In the genomic region with DNA sequence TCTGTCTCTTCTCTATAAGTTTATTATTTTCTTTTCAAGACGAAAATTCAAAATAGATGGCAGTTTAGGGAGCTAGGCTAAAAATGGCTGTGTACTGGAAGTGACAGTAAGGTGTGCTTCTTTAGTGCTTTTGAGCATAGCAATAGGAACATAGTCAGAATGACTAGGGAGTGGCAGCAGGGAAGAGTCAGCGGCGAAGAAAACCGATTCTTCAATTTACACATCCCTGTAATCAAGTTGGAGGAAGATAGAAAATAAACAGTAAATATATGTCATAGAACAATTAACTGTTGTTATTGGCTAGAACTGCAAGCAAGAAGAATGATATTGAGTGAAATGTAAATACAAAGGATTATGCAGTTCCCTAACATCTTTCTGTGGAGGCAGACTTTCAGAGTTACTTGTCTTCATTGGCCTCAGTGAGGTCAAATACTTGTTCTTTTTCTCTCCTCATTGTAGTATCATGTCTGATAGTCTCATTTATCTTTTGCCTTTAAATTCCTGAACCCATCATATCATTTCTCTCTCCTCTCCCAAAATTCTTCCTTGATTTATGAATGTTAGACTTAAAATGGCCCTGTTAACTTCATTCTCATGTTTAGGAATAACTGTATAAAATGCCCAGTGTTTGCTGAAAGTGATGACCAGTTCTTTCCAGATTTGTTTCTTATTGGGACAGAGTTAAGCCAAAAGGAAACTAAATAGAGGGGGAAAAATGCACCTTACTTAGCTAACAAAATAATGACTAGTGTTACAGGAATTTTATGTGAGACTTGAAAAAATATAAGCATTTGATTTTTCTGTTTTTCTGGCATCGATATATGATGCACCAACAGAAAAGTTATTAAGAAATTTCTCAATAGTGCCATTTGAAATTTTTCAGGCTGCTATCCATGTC, we compare ENCODE assay signal across 22 cellular contexts.
DNase-seq lines count a peak whose midpoint lies in the region; TF ChIP-seq lines count a peak whose summit lies in the region.
"Had no signal": no experiment of that assay in that cellular context is flagged by ENCODE, and none has a peak within 500 bp of the region (broad histone marks: within the 10 kb centered on the region; RNA-seq: fewer than 3 reads in every experiment).

No MANE protein-coding gene starts in this region.

- H3K27ac ChIP-seq in HEK293 (ENCODE audit: extremely low read depth, low read depth, low read length) = no peak overlapping the region
- H3K27ac ChIP-seq in ascending aorta = peak overlapping the region; percentile 39 to 47
- H3K27ac ChIP-seq in neural progenitor cell = no peak overlapping the region
- H3K27ac ChIP-seq: 22Rv1, psoas muscle had no signal

- no peaks in the 10 kb centered on the region for H4K20me1 ChIP-seq in neural progenitor cell (ENCODE audit: low read depth)

- peak overlapping the region; percentile 31 for H3K4me2 ChIP-seq in neural progenitor cell

- H3K4me1 ChIP-seq in HEK293 (ENCODE audit: control insufficient read depth, insufficient read depth, low read length) (peaks cover 15% of the 10 kb centered on the region; the same call in 1 of the 2 replicates), ascending aorta (peaks cover 0 to 18% of the 10 kb centered on the region in 2 donors), neural progenitor cell (peaks cover 16% of the 10 kb centered on the region)
- H3K4me1 ChIP-seq: psoas muscle had no signal

- H3K9me3 Mint-ChIP-seq in neural progenitor cell = peaks cover 6% of the 10 kb centered on the region
- H3K9me3 Mint-ChIP-seq in CD14-positive monocyte = peaks cover 0 to 13% (median 11%) of the 10 kb centered on the region in 7 donors
- H3K9me3 Mint-ChIP-seq in activated naive CD8-positive, alpha-beta T cell treated with anti-CD3 and anti-CD28 coated beads for 36 hours = peaks cover 5% of the 10 kb centered on the region

- CTCF ChIA-PET in HEK293 (lab: Yijun Ruan, JAX) = interaction anchor here (0.5 to 0.8 kb wide), 3 partner anchors 88 to 498 kb away, joined by 3 to 5 read pairs (median 5); no protein-coding TSS in a partner anchor

- H3K27ac Mint-ChIP-seq in neural progenitor cell = no peak overlapping the region
- no peak overlapping the region for H3K27ac Mint-ChIP-seq in CD14-positive monocyte
- no peak overlapping the region for H3K27ac Mint-ChIP-seq in activated naive CD8-positive, alpha-beta T cell treated with anti-CD3 and anti-CD28 coated beads for 36 hours
- H3K27ac Mint-ChIP-seq: activated naive CD8-positive, alpha-beta T cell treated with anti-CD3 and anti-CD28 coated beads, Interleukin-2, amount 50 U/mL, for 24 hours; stimulated activated memory B cell treated with anti-CD40 and anti-IgM and Interleukin-4, amounts not matched to agents 10 μg/mL and 1 μg/mL and 100 μg/mL, for 72 hours had no signal

- H3K36me3 Mint-ChIP-seq in neural progenitor cell (peaks cover 5% of the 10 kb centered on the region), CD14-positive monocyte (no peaks in the 10 kb centered on the region)
- peaks cover 8% of the 10 kb centered on the region for H3K36me3 Mint-ChIP-seq in activated naive CD8-positive, alpha-beta T cell treated with anti-CD3 and anti-CD28 coated beads for 36 hours

- peaks cover 3% of the 10 kb centered on the region for H3K27me3 Mint-ChIP-seq in neural progenitor cell (ENCODE audit: insufficient read depth, low read depth)
- H3K27me3 Mint-ChIP-seq in CD14-positive monocyte (ENCODE audit: low read depth in 3 of 3) = no peaks in the 10 kb centered on the region
- H3K27me3 Mint-ChIP-seq in activated naive CD8-positive, alpha-beta T cell treated with anti-CD3 and anti-CD28 coated beads for 36 hours = no peaks in the 10 kb centered on the region
- H3K27me3 Mint-ChIP-seq: activated naive CD8-positive, alpha-beta T cell treated with anti-CD3 and anti-CD28 coated beads, Interleukin-2, amount 50 U/mL, for 24 hours; stimulated activated memory B cell treated with anti-CD40 and anti-IgM and Interleukin-4, amounts not matched to agents 10 μg/mL and 1 μg/mL and 100 μg/mL, for 72 hours had no signal

- H2AFZ ChIP-seq in neural progenitor cell (replicated peaks) = no peak overlapping the region

- DNase-seq in DMS 273 (lab: John Stamatoyannopoulos, UW; ENCODE audit: unreplicated experiment) = peak; percentile 5
- DNase-seq in DMS 273 treated with DMSO at 0.1 percent for 48 hours (lab: John Stamatoyannopoulos, UW) = no peak
- no peak for DNase-seq in ascending aorta (ENCODE audit: low spot score in 2 of 2)
- DNase-seq in neural progenitor cell (ENCODE audit: low spot score) = no peak
- DNase-seq in NCI-H345 treated with DMSO at 0.1 percent for 48 hours (lab: John Stamatoyannopoulos, UW; ENCODE audit: unreplicated experiment) = no peak
- no peak for DNase-seq in CD14-positive monocyte (ENCODE audit: low spot score)
- DNase-seq in activated naive CD8-positive, alpha-beta T cell treated with anti-CD3 and anti-CD28 coated beads for 36 hours = no peak
- DNase-seq: activated naive CD8-positive, alpha-beta T cell treated with anti-CD3 and anti-CD28 coated beads, Interleukin-2, amount 50 U/mL, for 24 hours; caudate nucleus; DND-41; effector CD8-positive, alpha-beta T cell; H7; islet precursor cell; Kasumi-1; NCI-H2081; psoas muscle; stimulated activated CD4-positive, alpha-beta T cell treated with anti-CD3 and anti-CD28 coated beads, Interleukin-12 subunit alpha, Interleukin-12 subunit beta, amount 100 ng/mL, for 4 hours; tibial artery had no signal

- H3F3A ChIP-seq in neural progenitor cell (ENCODE audit: low read depth) = peaks cover 6% of the 10 kb centered on the region

- H3K9ac ChIP-seq in neural progenitor cell = no peak overlapping the region

- no peak overlapping the region for H3K4me3 ChIP-seq in HEK293 (ENCODE audit: low read depth, low read length)
- H3K4me3 ChIP-seq in ascending aorta = no peak overlapping the region
- no peak overlapping the region for H3K4me3 ChIP-seq in neural progenitor cell
- H3K4me3 ChIP-seq: lung, psoas muscle, tibial artery had no signal

- H3K9me3 ChIP-seq in HEK293 (ENCODE audit: control insufficient read depth, insufficient read depth, low read depth, low read length) (no peaks in the 10 kb centered on the region), ascending aorta (peaks cover 0 to 7% of the 10 kb centered on the region in 2 donors), neural progenitor cell (ENCODE audit: low read depth) (no peaks in the 10 kb centered on the region)

- TF ChIP-seq CTCF in HEK293 (tag by site-specific recombination; IDR thresholded peaks at IDR 0.05) = no peak
- no peak for TF ChIP-seq CTCF in ascending aorta (IDR thresholded peaks at IDR 0.05)
- TF ChIP-seq CTCF in neural progenitor cell (IDR thresholded peaks at IDR 0.05) = no peak
- no peak for TF ChIP-seq CTCF in CD14-positive monocyte (IDR thresholded peaks at IDR 0.05)

- H3K79me2 ChIP-seq in neural progenitor cell (ENCODE audit: low read depth) = peaks cover 4% of the 10 kb centered on the region

- H3K4me1 Mint-ChIP-seq in neural progenitor cell (peaks cover 5% of the 10 kb centered on the region), CD14-positive monocyte (no peaks in the 10 kb centered on the region)
- H3K4me1 Mint-ChIP-seq in activated naive CD8-positive, alpha-beta T cell treated with anti-CD3 and anti-CD28 coated beads for 36 hours = no peaks in the 10 kb centered on the region
- H3K4me1 Mint-ChIP-seq: activated naive CD8-positive, alpha-beta T cell treated with anti-CD3 and anti-CD28 coated beads, Interleukin-2, amount 50 U/mL, for 24 hours; stimulated activated memory B cell treated with anti-CD40 and anti-IgM and Interleukin-4, amounts not matched to agents 10 μg/mL and 1 μg/mL and 100 μg/mL, for 72 hours had no signal

- H3K36me3 ChIP-seq in HEK293 (ENCODE audit: control insufficient read depth in 2 of 2, insufficient read depth in 1 of 2, low read length in 2 of 2) = peaks cover 5 to 13% of the 10 kb centered on the region in 2 experiments
- H3K36me3 ChIP-seq in ascending aorta = no peaks in the 10 kb centered on the region
- no peaks in the 10 kb centered on the region for H3K36me3 ChIP-seq in neural progenitor cell

- POLR2A ChIA-PET in HEK293 (lab: Yijun Ruan, JAX) = no interaction called here

- no peak overlapping the region for H3K4me3 Mint-ChIP-seq in neural progenitor cell
- H3K4me3 Mint-ChIP-seq in CD14-positive monocyte = no peak overlapping the region
- no peak overlapping the region for H3K4me3 Mint-ChIP-seq in activated naive CD8-positive, alpha-beta T cell treated with anti-CD3 and anti-CD28 coated beads for 36 hours
- H3K4me3 Mint-ChIP-seq: activated naive CD8-positive, alpha-beta T cell treated with anti-CD3 and anti-CD28 coated beads, Interleukin-2, amount 50 U/mL, for 24 hours; stimulated activated memory B cell treated with anti-CD40 and anti-IgM and Interleukin-4, amounts not matched to agents 10 μg/mL and 1 μg/mL and 100 μg/mL, for 72 hours had no signal

- H3K27me3 ChIP-seq in ascending aorta (no peaks in the 10 kb centered on the region), neural progenitor cell (no peaks in the 10 kb centered on the region)
- H3K27me3 ChIP-seq: tibial artery had no signal

- intact Hi-C loops in ascending aorta (cut with DNase I) (no loop called here), CD14-positive monocyte (cut with micrococcal nuclease) (no loop called here)

Comparison
In these comparisons a context has a peak if more than half of its experiments do, and no peak if none do; other contexts are left out.
1. H3K27ac ChIP-seq: peak in ascending aorta (2 of 2); none in HEK293 (single experiment) and neural progenitor cell (single experiment).